ENCODE assay signal across 8 cellular contexts in genomic region chr20:47725248-47725973, GRCh38. TPM values are rescaled to one million over a fixed set of nuclear protein-coding genes. Genes with fewer than 3 reads are reported as not detected.
A peak's percentile ranks its signal among the peaks of the same experiment; 100 is the strongest.
DNase-seq lines count a peak whose midpoint lies in the region; ATAC-seq, FAIRE-seq and TF ChIP-seq lines count a peak whose summit lies in the region.

No MANE protein-coding gene starts in this region.

- H3K27me3 ChIP-seq in bronchial epithelial cell (ENCODE audit: control insufficient read depth, insufficient read depth, low read length) = no peaks in the 10 kb centered on the region

- H3K36me3 Mint-ChIP-seq in WTC11 = peaks cover 10% of the 10 kb centered on the region

- H3K4me3 Mint-ChIP-seq in WTC11 = no peak overlapping the region

- H3K4me1 Mint-ChIP-seq in WTC11 = peaks cover 14% of the 10 kb centered on the region

- H3K27ac Mint-ChIP-seq in WTC11 = no peak overlapping the region

- no peak for FAIRE-seq in bronchial epithelial cell (lab: Jason Lieb, UNC)

- H3K9me3 Mint-ChIP-seq in WTC11 = peaks cover 11% of the 10 kb centered on the region

- peak; percentile 88 for TF ChIP-seq CTCF in AG10803 (conservative IDR thresholded peaks at IDR 0.05; ENCODE audit: low read length)
- peak; percentile 95 for TF ChIP-seq CTCF in WTC11 (IDR thresholded peaks at IDR 0.05)
- peak; percentile 92 for TF ChIP-seq CTCF in bronchial epithelial cell (IDR thresholded peaks at IDR 0.05; ENCODE audit: insufficient read depth, low read length, severe bottlenecking)

- H3K27me3 Mint-ChIP-seq in WTC11 (ENCODE audit: low read depth) = no peaks in the 10 kb centered on the region

- DNase-seq in AG10803 (ENCODE audit: low read depth) (peak; percentile 79), NCI-H2171 treated with DMSO at 0.1 percent for 48 hours (lab: John Stamatoyannopoulos, UW) (peak; percentile 86), WTC11 (ENCODE audit: low spot score) (peak; percentile 79), bronchial epithelial cell (ENCODE audit: low read depth) (peak; percentile 81), islet precursor cell (peak; percentile 93), NCI-H510A (lab: John Stamatoyannopoulos, UW) (no peak)
- peak; percentile 84 for DNase-seq in stimulated activated CD4-positive, alpha-beta T cell treated with anti-CD3 and anti-CD28 coated beads, Interleukin-1b, Interleukin-23, amount 100 ng/mL, for 48 hours

- H3K4me3 ChIP-seq in AG10803 (ENCODE audit: low read length) (no peak overlapping the region), bronchial epithelial cell (ENCODE audit: low read depth, low read length) (no peak overlapping the region)

- peaks cover 4% of the 10 kb centered on the region for H3K36me3 ChIP-seq in bronchial epithelial cell (ENCODE audit: control insufficient read depth, insufficient read depth, low read length)

- POLR2A ChIA-PET in WTC11 (lab: Charles Lee) = no interaction called here

- ATAC-seq in GM21723 (IDR thresholded peaks at IDR 0.05; ENCODE audit: unreplicated experiment) (peak; percentile 44), WTC11 (peak; percentile 84)

- CTCF ChIA-PET in WTC11 (lab: Charles Lee) = interaction anchor here (0.5 to 2.3 kb wide), 25 partner anchors 8 to 1380 kb away, joined by 3 to 15 read pairs (median 4); partner anchors contain the start of gene SULF2

TF ChIP-seq in WTC11, 78 proteins besides CTCF, POLR2A, EP300 and RAD21:
- TF ChIP-seq ATF3 (CRISPR knock-in tag; conservative IDR thresholded peaks at IDR 0.05) (no peak), GABPB1 (CRISPR knock-in tag; IDR thresholded peaks at IDR 0.05) (peak; percentile 43; the same call in 1 of the 2 replicates)

RNA-seq across cellular contexts. Expression of gene SULF2, which starts 59.9 kb away (rescaled TPM):
- total RNA-seq in WTC11 (2021) (36.0 to 38.1 TPM (median 37.5 TPM) in 3 replicates), bronchial epithelial cell (25.3 and 31.6 TPM in 2 replicates)
